Comparison of ENCODE assay signal across 1 cellular context in the genomic region with DNA sequence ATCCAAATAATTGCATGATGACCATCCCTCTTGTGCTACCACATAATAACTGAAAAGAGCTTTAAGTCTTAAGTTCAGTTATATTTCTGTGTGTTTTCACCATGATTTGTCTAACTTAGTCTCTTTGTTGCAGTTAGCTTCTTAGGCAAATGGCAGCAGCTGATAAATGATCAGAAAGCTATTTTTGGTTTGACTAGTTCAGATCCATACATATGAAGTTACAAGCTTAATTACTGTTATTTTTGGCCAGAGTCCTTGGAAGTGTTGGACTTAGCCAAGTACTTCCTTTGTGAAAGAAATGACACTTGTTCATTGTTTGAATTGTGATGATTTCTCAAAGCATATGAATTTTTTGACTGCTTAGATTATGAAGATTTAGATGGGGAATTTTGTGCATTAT.
A peak's percentile ranks its signal among the peaks of the same experiment; 100 is the strongest.
TF ChIP-seq lines count a peak whose summit lies in the region.

No MANE protein-coding gene starts in this region.

TF ChIP-seq in endothelial cell of umbilical vein, 7 proteins besides CTCF, POLR2A, EP300 and RAD21:
- TF ChIP-seq GATA2 (IDR thresholded peaks at IDR 0.05; ENCODE audit: insufficient read depth, insufficient read length, low read depth, low read length) (no peak), JUN (IDR thresholded peaks at IDR 0.05; ENCODE audit: borderline replicate concordance, insufficient read depth, insufficient read length, low read depth) (peak; percentile 36)
